In genomic region chr17:55356440-55357328, GRCh38 we compare ENCODE assay signal across 8 cellular contexts.
DNase-seq lines count a peak whose midpoint lies in the region; ATAC-seq and TF ChIP-seq lines count a peak whose summit lies in the region.

No MANE protein-coding gene starts in this region.

- H3K4me1 ChIP-seq in HCT116 (ENCODE audit: control insufficient read depth in 1 of 2, insufficient read depth in 2 of 2, low read length in 2 of 2), result peaks cover 0 to 4% of the 10 kb centered on the region in 2 experiments; a peak in 1 of 4 replicates
- no peaks in the 10 kb centered on the region for H3K4me1 ChIP-seq in gastroesophageal sphincter
- H3K4me1 ChIP-seq in aorta (ENCODE audit: control insufficient read depth in 1 of 2, insufficient read depth in 2 of 2, low read length in 2 of 2), result no peaks in the 10 kb centered on the region

- no peaks in the 10 kb centered on the region for H3K36me3 ChIP-seq in HCT116 (ENCODE audit: control insufficient read depth in 1 of 2, insufficient read depth in 2 of 2, low read length in 2 of 2)
- H3K36me3 ChIP-seq in gastroesophageal sphincter, result no peaks in the 10 kb centered on the region
- no peaks in the 10 kb centered on the region for H3K36me3 ChIP-seq in aorta (ENCODE audit: control insufficient read depth in 1 of 2, insufficient read depth in 2 of 2, low read length in 1 of 2)

- RAD21 ChIA-PET in HCT116 (lab: Charles Lee; ENCODE audit: low non-redundant PET in 1 of 2, low total read pairs in 2 of 2, uncharacterized antibody in 2 of 2, unreplicated experiment in 2 of 2), result interaction anchor here (0.6 to 1.9 kb wide), 5 partner anchors 157 to 364 kb away, joined by 4 to 6 read pairs (median 4); no protein-coding TSS in a partner anchor

- TF ChIP-seq RAD21 in HCT116 (IDR thresholded peaks at IDR 0.05; ENCODE audit: low read depth), result peak; percentile 83

- DNase-seq in GM10248 (ENCODE audit: extremely low spot score) (peak; percentile 72), HCT116 (ENCODE audit: low read depth, low spot score) (peak; percentile 84), M059J (ENCODE audit: low read depth) (peak; percentile 74), SHP77 (lab: John Stamatoyannopoulos, UW) (peak; percentile 51 to 66), pons (ENCODE audit: low spot score) (peak; percentile 87), aorta (peak in 1 of 2 donors; percentile 72)
- DNase-seq in activated T-helper 9 cell treated with anti-CD3 and anti-CD28 coated beads, Interleukin-2, amount 50 U/mL, for 16 hours (ENCODE audit: low read depth), result peak; percentile 47

- H2AFZ ChIP-seq in HCT116 (ENCODE audit: low read depth, low read length, poor library complexity, severe bottlenecking), result peak overlapping the region; percentile 86

- H3K9me3 ChIP-seq in HCT116 (ENCODE audit: control insufficient read depth in 1 of 2, insufficient read depth in 1 of 2, low read depth in 1 of 2, low read length in 2 of 2) (no peaks in the 10 kb centered on the region), gastroesophageal sphincter (peaks cover 0 to 7% (median 0%) of the 10 kb centered on the region in 3 donors), aorta (ENCODE audit: control insufficient read depth, low read length) (no peaks in the 10 kb centered on the region)

- no peaks in the 10 kb centered on the region for H3K27me3 ChIP-seq in HCT116 (ENCODE audit: insufficient read depth, low read length)
- H3K27me3 ChIP-seq in gastroesophageal sphincter, result no peaks in the 10 kb centered on the region
- H3K27me3 ChIP-seq in aorta (ENCODE audit: control insufficient read depth in 1 of 2, insufficient read depth in 2 of 2, low read length in 1 of 2), result no peaks in the 10 kb centered on the region

- TF ChIP-seq EP300 in gastroesophageal sphincter (IDR thresholded peaks at IDR 0.05), result no peak

- peak overlapping the region; percentile 32 for H3K4me2 ChIP-seq in HCT116 (ENCODE audit: low read length)

- TF ChIP-seq POLR2A in HCT116 (IDR thresholded peaks at IDR 0.05; ENCODE audit: borderline replicate concordance, extremely low read depth, insufficient read depth, insufficient read length), result no peak
- no peak for TF ChIP-seq POLR2A in gastroesophageal sphincter (IDR thresholded peaks at IDR 0.05)

- ATAC-seq in HCT116 (peak; percentile 100), gastroesophageal sphincter (no peak), aorta (ENCODE audit: low FRiP score) (peak; percentile 79)

- no peaks in the 10 kb centered on the region for H4K20me1 ChIP-seq in HCT116 (ENCODE audit: insufficient read depth)

- no peaks in the 10 kb centered on the region for H3K9me2 ChIP-seq in HCT116 (ENCODE audit: insufficient read depth)

- 33 to 46% methylated on average over 3 of the region's 3 CpGs for WGBS in gastroesophageal sphincter (ENCODE audit: low coverage in 1 of 2), 2 donors
- WGBS in aorta, 2 donors, result 28 to 35% methylated on average over 3 of the region's 3 CpGs

- intact Hi-C loops in HCT116 (cut with micrococcal nuclease) (loop anchor here (1.0 to 10.0 kb wide), 3 partner anchors 158 to 408 kb away; no protein-coding TSS in a partner anchor), aorta (cut with DNase I) (loop anchor here in 1 of 2 donors (5.0 kb wide), 1 partner anchor 359 kb away; no protein-coding TSS in a partner anchor)

- H3K27ac ChIP-seq in HCT116 (ENCODE audit: low read depth, low read length) (no peak overlapping the region), gastroesophageal sphincter (no peak overlapping the region), aorta (ENCODE audit: low read depth in 1 of 2, low read length in 2 of 2) (no peak overlapping the region)

- TF ChIP-seq CTCF in GM10248 (IDR thresholded peaks at IDR 0.05; ENCODE audit: control extremely low read depth, extremely low read depth, low read depth, missing control alignments), result peak; percentile 77
- TF ChIP-seq CTCF in HCT116 (IDR thresholded peaks at IDR 0.05 in 2 of 3, conservative IDR thresholded peaks at IDR 0.05 in 1 of 3; ENCODE audit: borderline replicate concordance in 1 of 3, insufficient read depth in 1 of 3, low read depth in 2 of 3, low read length in 2 of 3), result peak; percentile 74 to 99 (median 93)
- peak; percentile 62 to 76 (median 68) for TF ChIP-seq CTCF in gastroesophageal sphincter (IDR thresholded peaks at IDR 0.05)

- no peak overlapping the region for H3K9ac ChIP-seq in HCT116 (ENCODE audit: low read length)

- H3K4me3 ChIP-seq in HCT116 (replicated peaks in 1 of 2; ENCODE audit: low read depth in 1 of 2, low read length in 2 of 2), result no peak overlapping the region
- H3K4me3 ChIP-seq in gastroesophageal sphincter, result no peak overlapping the region
- H3K4me3 ChIP-seq in aorta (ENCODE audit: low read length in 2 of 2), result no peak overlapping the region

- no TSS peak for BruUV-seq in HCT116 (replicated peaks; lab: Mats Ljungman, UMichigan)

- POLR2A ChIA-PET in GM10248 (lab: Yijun Ruan, JAX) (interaction anchor here (0.6 kb wide), 1 partner anchor 23 kb away, joined by 3 read pairs; no protein-coding TSS in a partner anchor), HCT116 (lab: Charles Lee) (no interaction called here)

- no peaks in the 10 kb centered on the region for H3K79me2 ChIP-seq in HCT116 (ENCODE audit: insufficient read depth, low read length)

- CTCF ChIA-PET in GM10248 (lab: Yijun Ruan, JAX), result interaction anchor here (0.7 to 5.9 kb wide), 37 partner anchors 10 to 448 kb away, joined by 3 to 72 read pairs (median 4); no protein-coding TSS in a partner anchor
- CTCF ChIA-PET in HCT116 (lab: Charles Lee), result interaction anchor here (0.6 to 6.1 kb wide), 15 partner anchors 10 to 377 kb away, joined by 3 to 51 read pairs (median 5); partner anchors contain the start of gene SMIM36

TF ChIP-seq in HCT116, 20 proteins besides CTCF, POLR2A, EP300 and RAD21:
- TF ChIP-seq REST (IDR thresholded peaks at IDR 0.05; ENCODE audit: low read depth) (no peak), CBX3 (IDR thresholded peaks at IDR 0.05; ENCODE audit: low read depth) (peak; percentile 61)
TF ChIP-seq in HCT116: peak in this region for 1.
